Comparison of ENCODE assay signal across 18 cellular contexts in the genomic region with DNA sequence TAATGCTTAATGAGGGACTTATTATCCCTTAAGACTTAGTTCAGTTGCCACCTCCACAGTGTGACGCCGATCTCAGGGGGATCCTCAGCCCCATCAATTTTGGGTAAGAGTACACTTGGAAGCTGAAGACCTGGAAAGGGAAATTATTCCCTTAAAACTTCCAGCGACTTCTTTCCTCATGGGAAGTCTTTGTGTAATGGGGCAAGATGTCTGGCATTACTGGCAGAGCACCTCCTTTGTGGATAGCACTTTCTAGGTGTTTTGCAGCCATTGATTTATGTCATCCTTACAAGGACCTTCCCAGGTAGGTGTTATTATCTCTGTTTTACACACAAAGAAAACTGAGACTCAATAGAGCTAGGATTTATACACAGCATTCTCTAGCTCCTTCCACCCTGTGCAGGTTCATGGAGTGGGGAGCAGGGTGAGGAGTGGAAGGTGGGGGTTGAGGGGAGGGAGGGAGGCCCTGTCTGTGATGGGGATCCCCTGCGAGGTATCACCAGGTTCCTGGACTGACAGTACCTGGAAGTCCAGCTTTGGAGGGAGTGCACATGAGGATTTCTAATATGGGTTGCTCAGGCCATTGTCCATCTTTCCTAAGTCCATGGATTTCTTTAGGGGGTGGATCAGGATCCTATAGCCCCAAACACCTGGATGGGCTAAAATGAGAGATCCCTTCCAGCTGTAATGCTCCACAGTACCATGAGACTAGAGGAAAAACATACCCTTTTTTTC.
DNase-seq lines count a peak whose midpoint lies in the region; ATAC-seq, FAIRE-seq and TF ChIP-seq lines count a peak whose summit lies in the region.
"Had no signal": no experiment of that assay in that cellular context is flagged by ENCODE, and none has a peak within 500 bp of the region (broad histone marks: within the 10 kb centered on the region; RNA-seq: fewer than 3 reads in every experiment).

No MANE protein-coding gene starts in this region.

- no peaks in the 10 kb centered on the region for H3K79me2 ChIP-seq in neural progenitor cell (ENCODE audit: low read depth)

- ATAC-seq in HG02759 (IDR thresholded peaks at IDR 0.05; ENCODE audit: unreplicated experiment), result no peak
- ATAC-seq: CD8-positive, alpha-beta T cell had no signal

- no peak overlapping the region for H3K4me3 Mint-ChIP-seq in endodermal cell
- no peak overlapping the region for H3K4me3 Mint-ChIP-seq in neural progenitor cell
- H3K4me3 Mint-ChIP-seq: CD8-positive, alpha-beta T cell had no signal

- no peaks in the 10 kb centered on the region for H3K36me3 ChIP-seq in SJCRH30
- no peaks in the 10 kb centered on the region for H3K36me3 ChIP-seq in endodermal cell (ENCODE audit: control insufficient read depth, insufficient read depth, low read length)
- no peaks in the 10 kb centered on the region for H3K36me3 ChIP-seq in neural progenitor cell
- no peaks in the 10 kb centered on the region for H3K36me3 ChIP-seq in testis (ENCODE audit: low read depth, missing control alignments)
- H3K36me3 ChIP-seq: BLaER1 had no signal

- H3K9ac ChIP-seq in endodermal cell (ENCODE audit: extremely low read depth, low read length, poor library complexity, severe bottlenecking), result no peak overlapping the region
- no peak overlapping the region for H3K9ac ChIP-seq in neural progenitor cell
- H3K9ac ChIP-seq: BLaER1 had no signal

- TF ChIP-seq POLR2A in testis (IDR thresholded peaks at IDR 0.05), result no peak

- no peak for TF ChIP-seq CTCF in endodermal cell (conservative IDR thresholded peaks at IDR 0.05)
- TF ChIP-seq CTCF in neural progenitor cell (IDR thresholded peaks at IDR 0.05), result no peak
- TF ChIP-seq CTCF in testis (IDR thresholded peaks at IDR 0.05), result no peak

- H3K4me1 Mint-ChIP-seq in endodermal cell, result peaks cover 38% of the 10 kb centered on the region
- H3K4me1 Mint-ChIP-seq in neural progenitor cell, result peaks cover 40% of the 10 kb centered on the region
- H3K4me1 Mint-ChIP-seq: CD4-positive, CD25-positive, alpha-beta regulatory T cell had no signal

- no peak overlapping the region for H2AFZ ChIP-seq in neural progenitor cell (replicated peaks)

- DNase-seq in SJCRH30 (no peak), endodermal cell (no peak), neural progenitor cell (ENCODE audit: low spot score) (no peak), RCC 7860 (ENCODE audit: low spot score) (no peak), testis (no peak)
- DNase-seq: Caco-2; CD4-positive, CD25-positive, alpha-beta regulatory T cell; CD8-positive, alpha-beta T cell; DMS153; DND-41; H7; HCEC 1CT had no signal

- H3K27ac Mint-ChIP-seq in endodermal cell (peak overlapping the region; percentile 74), neural progenitor cell (no peak overlapping the region)
- H3K27ac Mint-ChIP-seq: CD8-positive, alpha-beta T cell had no signal

- peak overlapping the region; percentile 78 for H3K27ac ChIP-seq in SJCRH30
- H3K27ac ChIP-seq in endodermal cell (ENCODE audit: low read depth, low read length), result no peak overlapping the region
- no peak overlapping the region for H3K27ac ChIP-seq in neural progenitor cell
- no peak overlapping the region for H3K27ac ChIP-seq in testis
- H3K27ac ChIP-seq: BLaER1, C4-2B had no signal

- H3K36me3 Mint-ChIP-seq in endodermal cell (ENCODE audit: low read depth) (no peaks in the 10 kb centered on the region), neural progenitor cell (no peaks in the 10 kb centered on the region)
- H3K36me3 Mint-ChIP-seq: CD4-positive, CD25-positive, alpha-beta regulatory T cell; CD8-positive, alpha-beta T cell had no signal

- FAIRE-seq in RCC 7860 (lab: Jason Lieb, UNC), result no peak
- FAIRE-seq: G401.6, GM12892, H1 had no signal

- no peak overlapping the region for H3K4me3 ChIP-seq in SJCRH30
- no peak overlapping the region for H3K4me3 ChIP-seq in endodermal cell (ENCODE audit: low read length)
- no peak overlapping the region for H3K4me3 ChIP-seq in neural progenitor cell
- no peak overlapping the region for H3K4me3 ChIP-seq in testis
- H3K4me3 ChIP-seq: BLaER1 had no signal

- intact Hi-C loops in testis (cut with DNase I; ENCODE audit: low total_unique reads), result no loop called here

- H3K4me1 ChIP-seq in SJCRH30 (peaks cover 31% of the 10 kb centered on the region), endodermal cell (ENCODE audit: control insufficient read depth, insufficient read depth, low read length) (peaks cover 9% of the 10 kb centered on the region), neural progenitor cell (peaks cover 27% of the 10 kb centered on the region), testis (no peaks in the 10 kb centered on the region)
- H3K4me1 ChIP-seq: Caco-2 had no signal

- H3K27me3 Mint-ChIP-seq in endodermal cell (ENCODE audit: insufficient read depth), result peaks cover 2% of the 10 kb centered on the region
- peaks cover 11% of the 10 kb centered on the region for H3K27me3 Mint-ChIP-seq in neural progenitor cell (ENCODE audit: insufficient read depth, low read depth)

- peaks cover 10% of the 10 kb centered on the region for H3F3A ChIP-seq in neural progenitor cell (ENCODE audit: low read depth)

- no peaks in the 10 kb centered on the region for H3K9me3 Mint-ChIP-seq in endodermal cell
- H3K9me3 Mint-ChIP-seq in neural progenitor cell, result no peaks in the 10 kb centered on the region
- H3K9me3 Mint-ChIP-seq: CD4-positive, CD25-positive, alpha-beta regulatory T cell; CD8-positive, alpha-beta T cell had no signal

- peak overlapping the region; percentile 4 for H3K4me2 ChIP-seq in neural progenitor cell

- 86 to 88% methylated on average over 3 to 4 of the region's 4 CpGs for WGBS in endodermal cell (ENCODE audit: insufficient coverage in 1 of 2, insufficient read length in 1 of 2), 2 experiments
- WGBS in testis, 2 donors, result 79 to 87% methylated on average over 4 of the region's 4 CpGs

- H4K20me1 ChIP-seq in neural progenitor cell (ENCODE audit: low read depth), result no peaks in the 10 kb centered on the region
- H4K20me1 ChIP-seq: BLaER1 had no signal

- H3K9me3 ChIP-seq in SJCRH30 (replicated peaks), result no peaks in the 10 kb centered on the region
- H3K9me3 ChIP-seq in endodermal cell (ENCODE audit: control insufficient read depth, low read length), result no peaks in the 10 kb centered on the region
- H3K9me3 ChIP-seq in neural progenitor cell (ENCODE audit: low read depth), result no peaks in the 10 kb centered on the region
- H3K9me3 ChIP-seq in testis, result no peaks in the 10 kb centered on the region
- H3K9me3 ChIP-seq: Caco-2 had no signal

- H3K27me3 ChIP-seq in SJCRH30, result no peaks in the 10 kb centered on the region
- H3K27me3 ChIP-seq in endodermal cell (ENCODE audit: control insufficient read depth, insufficient read depth, low read length, poor library complexity, severe bottlenecking), result no peaks in the 10 kb centered on the region
- no peaks in the 10 kb centered on the region for H3K27me3 ChIP-seq in neural progenitor cell
- H3K27me3 ChIP-seq in testis, result no peaks in the 10 kb centered on the region
- H3K27me3 ChIP-seq: BLaER1 had no signal
